ENCODE assay signal across 1 cellular context in the genomic region with DNA sequence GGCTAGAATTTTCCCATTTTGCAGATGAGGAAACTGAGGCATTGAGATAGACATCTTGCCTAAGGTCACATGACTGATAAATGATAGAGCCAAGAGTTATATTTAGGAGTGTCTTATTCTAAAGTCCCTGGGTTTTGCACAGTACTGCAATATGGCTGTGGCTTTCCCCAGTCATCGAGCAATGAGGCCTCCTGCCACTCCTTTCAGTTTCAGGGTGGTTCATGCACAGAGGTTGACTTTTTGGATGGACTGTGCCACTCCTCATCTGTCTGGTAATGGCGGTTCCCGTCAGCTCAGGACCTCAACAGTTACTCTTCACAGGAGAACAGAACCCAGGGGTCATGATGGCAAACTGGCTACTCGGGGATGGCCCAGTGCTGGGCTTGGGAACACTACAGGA.
TF ChIP-seq lines count a peak whose summit lies in the region.

No MANE protein-coding gene starts in this region.

TF ChIP-seq in H1, 55 proteins besides CTCF, POLR2A, EP300 and RAD21 (continued from another document):
- TF ChIP-seq, protein P1, sequence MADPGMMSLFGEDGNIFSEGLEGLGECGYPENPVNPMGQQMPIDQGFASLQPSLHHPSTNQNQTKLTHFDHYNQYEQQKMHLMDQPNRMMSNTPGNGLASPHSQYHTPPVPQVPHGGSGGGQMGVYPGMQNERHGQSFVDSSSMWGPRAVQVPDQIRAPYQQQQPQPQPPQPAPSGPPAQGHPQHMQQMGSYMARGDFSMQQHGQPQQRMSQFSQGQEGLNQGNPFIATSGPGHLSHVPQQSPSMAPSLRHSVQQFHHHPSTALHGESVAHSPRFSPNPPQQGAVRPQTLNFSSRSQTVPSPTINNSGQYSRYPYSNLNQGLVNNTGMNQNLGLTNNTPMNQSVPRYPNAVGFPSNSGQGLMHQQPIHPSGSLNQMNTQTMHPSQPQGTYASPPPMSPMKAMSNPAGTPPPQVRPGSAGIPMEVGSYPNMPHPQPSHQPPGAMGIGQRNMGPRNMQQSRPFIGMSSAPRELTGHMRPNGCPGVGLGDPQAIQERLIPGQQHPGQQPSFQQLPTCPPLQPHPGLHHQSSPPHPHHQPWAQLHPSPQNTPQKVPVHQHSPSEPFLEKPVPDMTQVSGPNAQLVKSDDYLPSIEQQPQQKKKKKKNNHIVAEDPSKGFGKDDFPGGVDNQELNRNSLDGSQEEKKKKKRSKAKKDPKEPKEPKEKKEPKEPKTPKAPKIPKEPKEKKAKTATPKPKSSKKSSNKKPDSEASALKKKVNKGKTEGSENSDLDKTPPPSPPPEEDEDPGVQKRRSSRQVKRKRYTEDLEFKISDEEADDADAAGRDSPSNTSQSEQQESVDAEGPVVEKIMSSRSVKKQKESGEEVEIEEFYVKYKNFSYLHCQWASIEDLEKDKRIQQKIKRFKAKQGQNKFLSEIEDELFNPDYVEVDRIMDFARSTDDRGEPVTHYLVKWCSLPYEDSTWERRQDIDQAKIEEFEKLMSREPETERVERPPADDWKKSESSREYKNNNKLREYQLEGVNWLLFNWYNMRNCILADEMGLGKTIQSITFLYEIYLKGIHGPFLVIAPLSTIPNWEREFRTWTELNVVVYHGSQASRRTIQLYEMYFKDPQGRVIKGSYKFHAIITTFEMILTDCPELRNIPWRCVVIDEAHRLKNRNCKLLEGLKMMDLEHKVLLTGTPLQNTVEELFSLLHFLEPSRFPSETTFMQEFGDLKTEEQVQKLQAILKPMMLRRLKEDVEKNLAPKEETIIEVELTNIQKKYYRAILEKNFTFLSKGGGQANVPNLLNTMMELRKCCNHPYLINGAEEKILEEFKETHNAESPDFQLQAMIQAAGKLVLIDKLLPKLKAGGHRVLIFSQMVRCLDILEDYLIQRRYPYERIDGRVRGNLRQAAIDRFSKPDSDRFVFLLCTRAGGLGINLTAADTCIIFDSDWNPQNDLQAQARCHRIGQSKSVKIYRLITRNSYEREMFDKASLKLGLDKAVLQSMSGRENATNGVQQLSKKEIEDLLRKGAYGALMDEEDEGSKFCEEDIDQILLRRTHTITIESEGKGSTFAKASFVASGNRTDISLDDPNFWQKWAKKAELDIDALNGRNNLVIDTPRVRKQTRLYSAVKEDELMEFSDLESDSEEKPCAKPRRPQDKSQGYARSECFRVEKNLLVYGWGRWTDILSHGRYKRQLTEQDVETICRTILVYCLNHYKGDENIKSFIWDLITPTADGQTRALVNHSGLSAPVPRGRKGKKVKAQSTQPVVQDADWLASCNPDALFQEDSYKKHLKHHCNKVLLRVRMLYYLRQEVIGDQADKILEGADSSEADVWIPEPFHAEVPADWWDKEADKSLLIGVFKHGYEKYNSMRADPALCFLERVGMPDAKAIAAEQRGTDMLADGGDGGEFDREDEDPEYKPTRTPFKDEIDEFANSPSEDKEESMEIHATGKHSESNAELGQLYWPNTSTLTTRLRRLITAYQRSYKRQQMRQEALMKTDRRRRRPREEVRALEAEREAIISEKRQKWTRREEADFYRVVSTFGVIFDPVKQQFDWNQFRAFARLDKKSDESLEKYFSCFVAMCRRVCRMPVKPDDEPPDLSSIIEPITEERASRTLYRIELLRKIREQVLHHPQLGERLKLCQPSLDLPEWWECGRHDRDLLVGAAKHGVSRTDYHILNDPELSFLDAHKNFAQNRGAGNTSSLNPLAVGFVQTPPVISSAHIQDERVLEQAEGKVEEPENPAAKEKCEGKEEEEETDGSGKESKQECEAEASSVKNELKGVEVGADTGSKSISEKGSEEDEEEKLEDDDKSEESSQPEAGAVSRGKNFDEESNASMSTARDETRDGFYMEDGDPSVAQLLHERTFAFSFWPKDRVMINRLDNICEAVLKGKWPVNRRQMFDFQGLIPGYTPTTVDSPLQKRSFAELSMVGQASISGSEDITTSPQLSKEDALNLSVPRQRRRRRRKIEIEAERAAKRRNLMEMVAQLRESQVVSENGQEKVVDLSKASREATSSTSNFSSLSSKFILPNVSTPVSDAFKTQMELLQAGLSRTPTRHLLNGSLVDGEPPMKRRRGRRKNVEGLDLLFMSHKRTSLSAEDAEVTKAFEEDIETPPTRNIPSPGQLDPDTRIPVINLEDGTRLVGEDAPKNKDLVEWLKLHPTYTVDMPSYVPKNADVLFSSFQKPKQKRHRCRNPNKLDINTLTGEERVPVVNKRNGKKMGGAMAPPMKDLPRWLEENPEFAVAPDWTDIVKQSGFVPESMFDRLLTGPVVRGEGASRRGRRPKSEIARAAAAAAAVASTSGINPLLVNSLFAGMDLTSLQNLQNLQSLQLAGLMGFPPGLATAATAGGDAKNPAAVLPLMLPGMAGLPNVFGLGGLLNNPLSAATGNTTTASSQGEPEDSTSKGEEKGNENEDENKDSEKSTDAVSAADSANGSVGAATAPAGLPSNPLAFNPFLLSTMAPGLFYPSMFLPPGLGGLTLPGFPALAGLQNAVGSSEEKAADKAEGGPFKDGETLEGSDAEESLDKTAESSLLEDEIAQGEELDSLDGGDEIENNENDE (IDR thresholded peaks at IDR 0.05; ENCODE audit: insufficient replicate concordance, low read length): no peak
- no peak for TF ChIP-seq GABPA (IDR thresholded peaks at IDR 0.05; ENCODE audit: borderline replicate concordance, insufficient read depth, low read length)
- no peak for TF ChIP-seq ASH2L (IDR thresholded peaks at IDR 0.05; ENCODE audit: low read length)
- no peak for TF ChIP-seq POU5F1 (IDR thresholded peaks at IDR 0.05; ENCODE audit: low read depth, low read length)
- no peak for TF ChIP-seq FOSL1 (IDR thresholded peaks at IDR 0.05; ENCODE audit: insufficient read depth, low read depth, low read length)
- TF ChIP-seq CHD2 (IDR thresholded peaks at IDR 0.05; ENCODE audit: low read length): no peak
- no peak for TF ChIP-seq ZNF274 (IDR thresholded peaks at IDR 0.05; ENCODE audit: borderline replicate concordance, extremely low read depth, low read length)
- no peak for TF ChIP-seq TCF12 (IDR thresholded peaks at IDR 0.05; ENCODE audit: low read depth, low read length)
- no peak for TF ChIP-seq EGR1 (IDR thresholded peaks at IDR 0.05; ENCODE audit: borderline replicate concordance, low read depth, low read length)
- TF ChIP-seq, protein P2, sequence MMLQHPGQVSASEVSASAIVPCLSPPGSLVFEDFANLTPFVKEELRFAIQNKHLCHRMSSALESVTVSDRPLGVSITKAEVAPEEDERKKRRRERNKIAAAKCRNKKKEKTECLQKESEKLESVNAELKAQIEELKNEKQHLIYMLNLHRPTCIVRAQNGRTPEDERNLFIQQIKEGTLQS (IDR thresholded peaks at IDR 0.05; ENCODE audit: insufficient read depth, low read depth, low read length): no peak
